ENCODE assay signal across 1 cellular context in the genomic region with DNA sequence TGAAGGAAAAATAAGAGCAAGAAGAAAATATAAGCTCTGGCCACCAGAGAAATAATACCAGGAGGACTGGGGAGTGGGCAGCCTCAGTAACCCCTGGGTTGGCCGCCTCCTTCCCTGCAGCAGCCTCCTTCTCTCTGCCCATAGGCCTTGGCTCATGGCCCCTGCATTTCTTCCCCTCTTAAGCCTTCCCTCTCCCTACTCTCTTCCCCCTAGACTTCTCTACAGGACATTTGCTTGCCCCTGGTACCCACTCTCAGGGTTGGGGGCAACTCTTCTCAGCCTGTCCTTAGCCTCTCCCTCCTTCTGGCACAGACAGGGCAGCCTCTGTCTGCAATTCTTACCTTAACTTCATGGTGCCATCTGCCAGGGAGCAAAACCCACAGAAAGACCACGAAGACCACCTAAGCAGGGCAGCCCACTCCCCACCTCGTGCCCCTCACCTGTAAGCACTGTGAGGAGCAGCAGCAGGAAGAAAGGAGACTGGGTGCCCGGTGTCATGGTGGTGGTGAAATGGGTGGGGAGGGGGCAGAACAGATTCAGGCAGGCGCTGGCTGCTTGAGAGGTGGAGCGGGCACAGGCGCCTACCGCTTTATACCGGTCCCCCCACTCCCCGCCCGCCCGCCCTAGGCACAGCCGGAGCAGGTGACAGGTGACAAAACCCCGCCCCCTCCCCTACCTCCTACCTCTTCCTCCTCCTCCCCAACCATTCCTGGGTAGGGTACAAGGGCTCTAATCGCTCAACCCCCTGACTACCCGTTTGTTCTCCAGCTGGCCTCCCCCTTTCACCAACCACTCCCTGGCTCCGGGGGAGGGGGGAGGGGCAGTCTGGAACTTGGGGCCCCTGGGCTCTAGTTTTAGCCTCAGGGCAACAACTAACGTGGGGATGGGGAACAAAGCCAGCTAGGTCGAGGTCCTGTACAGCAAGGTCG.
TF ChIP-seq lines count a peak whose summit lies in the region.

No MANE protein-coding gene starts in this region.

TF ChIP-seq in HepG2, 621 proteins besides CTCF, POLR2A, EP300 and RAD21:
- TF ChIP-seq MTF1 (CRISPR knock-in tag; IDR thresholded peaks at IDR 0.05) (no peak), ZNF562 (CRISPR knock-in tag; IDR thresholded peaks at IDR 0.05; ENCODE audit: borderline replicate concordance) (no peak), CENPT (CRISPR knock-in tag; IDR thresholded peaks at IDR 0.05; ENCODE audit: low read depth) (no peak), ZSCAN29 (CRISPR knock-in tag; conservative IDR thresholded peaks at IDR 0.05) (no peak), KDM5B (CRISPR knock-in tag; IDR thresholded peaks at IDR 0.05; ENCODE audit: borderline replicate concordance) (no peak), NRL (CRISPR knock-in tag; IDR thresholded peaks at IDR 0.05; ENCODE audit: borderline replicate concordance) (no peak), ZNF746 (CRISPR knock-in tag; IDR thresholded peaks at IDR 0.05) (no peak), TBL1XR1 (IDR thresholded peaks at IDR 0.05; ENCODE audit: borderline replicate concordance, low read length, partially characterized antibody) (no peak), ZKSCAN1 (IDR thresholded peaks at IDR 0.05; ENCODE audit: low read length) (no peak), SIX4 (CRISPR knock-in tag; IDR thresholded peaks at IDR 0.05) (no peak)
